13 cellular contexts compared by ENCODE assay signal in genomic region chr2:9993490-9994165, GRCh38. TPM values are rescaled to one million over a fixed set of nuclear protein-coding genes. Genes with fewer than 3 reads are reported as not detected.
DNase-seq lines count a peak whose midpoint lies in the region; ATAC-seq and TF ChIP-seq lines count a peak whose summit lies in the region.
"Had no signal": no experiment of that assay in that cellular context is flagged by ENCODE, and none has a peak within 500 bp of the region (broad histone marks: within the 10 kb centered on the region; RNA-seq: fewer than 3 reads in every experiment).

No MANE protein-coding gene starts in this region.

- H3K36me3 ChIP-seq in esophagus squamous epithelium (peaks cover 0 to 90% (median 5%) of the 10 kb centered on the region in 3 donors), lower lobe of right lung (no peaks in the 10 kb centered on the region)
- H3K36me3 ChIP-seq: gastrocnemius medialis had no signal

- H3K4me1 ChIP-seq in esophagus squamous epithelium (peaks cover 9 to 42% (median 27%) of the 10 kb centered on the region in 3 donors), lower lobe of right lung (peaks cover 36% of the 10 kb centered on the region)

- H3K27me3 ChIP-seq in esophagus squamous epithelium (no peaks in the 10 kb centered on the region), lower lobe of right lung (ENCODE audit: low read depth) (no peaks in the 10 kb centered on the region)
- H3K27me3 ChIP-seq: gastrocnemius medialis had no signal

- 55 to 68% methylated on average over 6 of the region's 6 CpGs for WGBS in esophagus squamous epithelium, 2 donors

- ATAC-seq in lower lobe of right lung (no peak), GM21786 (IDR thresholded peaks at IDR 0.05; ENCODE audit: unreplicated experiment) (no peak), GM21447 (IDR thresholded peaks at IDR 0.05; ENCODE audit: unreplicated experiment) (no peak)

- peak; percentile 8 for TF ChIP-seq CTCF in AG04449 (IDR thresholded peaks at IDR 0.05; ENCODE audit: insufficient read depth, low read length, missing control alignments)
- TF ChIP-seq CTCF in esophagus squamous epithelium (IDR thresholded peaks at IDR 0.05): no peak
- TF ChIP-seq CTCF in lower lobe of right lung (IDR thresholded peaks at IDR 0.05): no peak

- in situ Hi-C loops in G401 (cut with HindIII; ENCODE audit: low sequenced_read_pairs): no loop called here

- DNase-seq in AG04449 (ENCODE audit: low read depth, low spot score) (no peak), G401 (ENCODE audit: low spot score) (peak; percentile 38), esophagus squamous epithelium (lab: John Stamatoyannopoulos, UW) (no peak), lower lobe of right lung (no peak), NCI-H69 (lab: John Stamatoyannopoulos, UW) (no peak), inferior parietal cortex (ENCODE audit: extremely low spot score) (no peak)
- DNase-seq: aorta, immature natural killer cell, NCI-H2171 had no signal

- intact Hi-C loops in esophagus squamous epithelium (cut with DNase I): no loop called here
- intact Hi-C loops in lower lobe of right lung (cut with DNase I): no loop called here

- H3K4me3 ChIP-seq in AG04449 (ENCODE audit: low read depth, low read length) (no peak overlapping the region), esophagus squamous epithelium (no peak overlapping the region), lower lobe of right lung (no peak overlapping the region)
- H3K4me3 ChIP-seq: gastrocnemius medialis had no signal

- H3K27ac ChIP-seq in esophagus squamous epithelium: peak overlapping the region in 3 of 4 donors; percentile 17 to 49 (median 22)
- peak overlapping the region; percentile 32 for H3K27ac ChIP-seq in lower lobe of right lung
- H3K27ac ChIP-seq: C4-2B had no signal

- H3K9me3 ChIP-seq in esophagus squamous epithelium (no peaks in the 10 kb centered on the region), lower lobe of right lung (no peaks in the 10 kb centered on the region)
- H3K9me3 ChIP-seq: gastrocnemius medialis had no signal

- CTCF ChIA-PET in AG04449 (lab: Yijun Ruan, JAX): interaction anchor here (1.0 to 6.6 kb wide), 9 partner anchors 10 to 224 kb away, joined by 3 to 56 read pairs (median 3); no protein-coding TSS in a partner anchor

- POLR2A ChIA-PET in AG04449 (lab: Yijun Ruan, JAX): no interaction called here

- no peak for TF ChIP-seq POLR2A in esophagus squamous epithelium (IDR thresholded peaks at IDR 0.05)

RNA-seq across cellular contexts. Expression of gene GRHL1, which starts 42.1 kb away (rescaled TPM):
- 0.14 and 0.98 TPM in 2 replicates for total RNA-seq in G401 (2014; rRNA removed; shearing (Covaris generic))
- total RNA-seq in esophagus squamous epithelium (100 to 1,000 TPM in 3 of 4 donors, 10 to 100 TPM in 1; 76.3 to 192 (median 115) TPM), lower lobe of right lung (6.5 TPM)

RNA-seq across cellular contexts. Expression of gene KLF11, which starts 49.7 kb away (rescaled TPM):
- 4.4 and 6.9 TPM in 2 replicates for total RNA-seq in G401 (2014; rRNA removed; shearing (Covaris generic))
- total RNA-seq in esophagus squamous epithelium: 10 to 100 TPM in 2 of 4 donors, 1 to 10 TPM in 2; 2.2 to 13.2 (median 8.2) TPM
- 40.8 TPM for total RNA-seq in lower lobe of right lung

Comparison
In these comparisons a context has a peak if more than half of its experiments do, and no peak if none do; other contexts are left out.
1. RNA of gene GRHL1, which starts 42.1 kb away (total RNA-seq): 76.3 to 192 TPM in esophagus squamous epithelium; 6.5 TPM in lower lobe of right lung (single experiment) and 0.14 to 0.98 TPM in G401; every median in the first group is over 10 times any median in the second.